ENCODE assay signal across 8 cellular contexts in genomic region chr19:52941941-52942370, GRCh38. TPM values are rescaled to one million over a fixed set of nuclear protein-coding genes. Genes with fewer than 3 reads are reported as not detected.
A peak's percentile ranks its signal among the peaks of the same experiment; 100 is the strongest.
DNase-seq lines count a peak whose midpoint lies in the region; ATAC-seq and TF ChIP-seq lines count a peak whose summit lies in the region.

No MANE protein-coding gene starts in this region.

- no peak for TF ChIP-seq EP300 in tibial nerve (IDR thresholded peaks at IDR 0.05)

- H3K27ac ChIP-seq in ectodermal cell (ENCODE audit: insufficient read depth, low read depth, low read length, poor library complexity, severe bottlenecking) (peak overlapping the region; percentile 67), tibial nerve (peak overlapping the region; percentile 70 to 96 (median 86))

- DNase-seq in stimulated activated CD4-positive, alpha-beta T cell treated with anti-CD3 and anti-CD28 coated beads, Interleukin-12 subunit alpha, Interleukin-12 subunit beta, amount 100 ng/mL, for 4 hours, result peak; percentile 4
- DNase-seq in stimulated activated CD4-positive, alpha-beta T cell treated with anti-CD3 and anti-CD28 coated beads, Interleukin-1b, Interleukin-23, amount 100 ng/mL, for 48 hours, result no peak
- DNase-seq in SW480 (ENCODE audit: low spot score) (peak; percentile 20), mesothelial cell of epicardium (ENCODE audit: low spot score in 2 of 2, unreplicated experiment in 2 of 2) (no peak), tibial nerve (ENCODE audit: low spot score in 2 of 2) (peak in 1 of 2 donors; percentile 18), SHP77 treated with DMSO at 0.1 percent for 48 hours (lab: John Stamatoyannopoulos, UW) (no peak)

- H3K4me1 Mint-ChIP-seq in mesothelial cell of epicardium, result peaks cover 57% of the 10 kb centered on the region

- H3K36me3 Mint-ChIP-seq in mesothelial cell of epicardium, result peaks cover 6% of the 10 kb centered on the region

- H3K4me3 ChIP-seq in ectodermal cell (ENCODE audit: insufficient read depth, low read depth, low read length), result peak overlapping the region; percentile 80
- peak overlapping the region; percentile 50 to 86 (median 74) for H3K4me3 ChIP-seq in tibial nerve

- H3K27me3 Mint-ChIP-seq in mesothelial cell of epicardium (ENCODE audit: low read depth), result no peaks in the 10 kb centered on the region

- peak; percentile 22 for ATAC-seq in HG03066 (IDR thresholded peaks at IDR 0.05; ENCODE audit: low read depth, unreplicated experiment)

- H3K27ac Mint-ChIP-seq in mesothelial cell of epicardium, result peak overlapping the region; percentile 95

- TF ChIP-seq CTCF in mesothelial cell of epicardium (IDR thresholded peaks at IDR 0.05; ENCODE audit: unreplicated experiment) (no peak), tibial nerve (IDR thresholded peaks at IDR 0.05) (no peak)

- H3K36me3 ChIP-seq in ectodermal cell (ENCODE audit: control insufficient read depth, insufficient read depth, low read length) (no peaks in the 10 kb centered on the region), tibial nerve (peaks cover 0 to 11% (median 0%) of the 10 kb centered on the region in 3 donors)

- no peak for TF ChIP-seq POLR2A in tibial nerve (IDR thresholded peaks at IDR 0.05)

- WGBS in ectodermal cell, 2 experiments, result 0% methylated on average over 25 to 26 of the region's 26 CpGs
- 0 to 1% methylated on average over 26 of the region's 26 CpGs for WGBS in tibial nerve, 2 donors

- no peaks in the 10 kb centered on the region for H3K4me1 ChIP-seq in ectodermal cell (ENCODE audit: control insufficient read depth, insufficient read depth, low read length)
- H3K4me1 ChIP-seq in tibial nerve, result peaks cover 0 to 17% (median 4%) of the 10 kb centered on the region in 4 donors

- H3K27me3 ChIP-seq in ectodermal cell (ENCODE audit: control insufficient read depth, insufficient read depth, low read length, poor library complexity, severe bottlenecking), result no peaks in the 10 kb centered on the region
- H3K27me3 ChIP-seq in tibial nerve, result no peaks in the 10 kb centered on the region

- peak overlapping the region; percentile 90 for H3K4me3 Mint-ChIP-seq in mesothelial cell of epicardium

- H3K9me3 ChIP-seq in ectodermal cell (ENCODE audit: control insufficient read depth, low read length) (no peaks in the 10 kb centered on the region), tibial nerve (peaks cover 0 to 14% (median under 1%) of the 10 kb centered on the region in 4 donors)

- no peaks in the 10 kb centered on the region for H3K9me3 Mint-ChIP-seq in mesothelial cell of epicardium

RNA-seq across cellular contexts. Expression of gene ZNF888, which starts 18.7 kb away (rescaled TPM):
- polyA plus RNA-seq in ectodermal cell (2013, experiment 1 of 4), result 6.1 TPM
- polyA plus RNA-seq in ectodermal cell (2013, experiment 2 of 4), result 6.4 TPM
- 5.5 TPM for polyA plus RNA-seq in ectodermal cell (2013, experiment 3 of 4)
- 5.2 TPM for polyA plus RNA-seq in ectodermal cell (2013, experiment 4 of 4)
- 14.0 to 15.3 TPM (median 14.3 TPM) in 3 replicates for total RNA-seq in mesothelial cell of epicardium
- 1 to 10 TPM; 1.9 to 4.6 (median 2.9) TPM for total RNA-seq in tibial nerve

RNA-seq across cellular contexts. Expression of gene ZNF816, which starts 20.7 kb away (rescaled TPM):
- 14.1 TPM for polyA plus RNA-seq in ectodermal cell (2013, experiment 1 of 4)
- polyA plus RNA-seq in ectodermal cell (2013, experiment 2 of 4), result 14.9 TPM
- polyA plus RNA-seq in ectodermal cell (2013, experiment 3 of 4), result 13.0 TPM
- 14.4 TPM for polyA plus RNA-seq in ectodermal cell (2013, experiment 4 of 4)
- total RNA-seq in mesothelial cell of epicardium, result 14.8 to 16.8 TPM (median 15.7 TPM) in 3 replicates
- total RNA-seq in tibial nerve, result 10 to 100 TPM in 3 of 4 donors, 1 to 10 TPM in 1; 3.7 to 23.0 (median 13.5) TPM

RNA-seq across cellular contexts. Expression of gene ZNF320, which starts 44.5 kb away (rescaled TPM):
- 18.8 TPM for polyA plus RNA-seq in ectodermal cell (2013, experiment 1 of 4)
- 26.6 TPM for polyA plus RNA-seq in ectodermal cell (2013, experiment 2 of 4)
- polyA plus RNA-seq in ectodermal cell (2013, experiment 3 of 4), result 14.7 TPM
- 17.2 TPM for polyA plus RNA-seq in ectodermal cell (2013, experiment 4 of 4)
- 36.1 to 41.5 TPM (median 36.9 TPM) in 3 replicates for total RNA-seq in mesothelial cell of epicardium
- total RNA-seq in tibial nerve, result 10 to 100 TPM in 3 of 4 donors, 1 to 10 TPM in 1; 1.5 to 32.4 (median 20.1) TPM

Comparison
In these comparisons a context has a peak if more than half of its experiments do, and no peak if none do; other contexts are left out.
1. DNase-seq: peak in stimulated activated CD4-positive, alpha-beta T cell treated with anti-CD3 and anti-CD28 coated beads, Interleukin-12 subunit alpha, Interleukin-12 subunit beta, amount 100 ng/mL, for 4 hours (single experiment) and SW480 (single experiment); none in stimulated activated CD4-positive, alpha-beta T cell treated with anti-CD3 and anti-CD28 coated beads, Interleukin-1b, Interleukin-23, amount 100 ng/mL, for 48 hours (single experiment), mesothelial cell of epicardium (0 of 2) and SHP77 treated with DMSO at 0.1 percent for 48 hours (single experiment).